In the genomic region with DNA sequence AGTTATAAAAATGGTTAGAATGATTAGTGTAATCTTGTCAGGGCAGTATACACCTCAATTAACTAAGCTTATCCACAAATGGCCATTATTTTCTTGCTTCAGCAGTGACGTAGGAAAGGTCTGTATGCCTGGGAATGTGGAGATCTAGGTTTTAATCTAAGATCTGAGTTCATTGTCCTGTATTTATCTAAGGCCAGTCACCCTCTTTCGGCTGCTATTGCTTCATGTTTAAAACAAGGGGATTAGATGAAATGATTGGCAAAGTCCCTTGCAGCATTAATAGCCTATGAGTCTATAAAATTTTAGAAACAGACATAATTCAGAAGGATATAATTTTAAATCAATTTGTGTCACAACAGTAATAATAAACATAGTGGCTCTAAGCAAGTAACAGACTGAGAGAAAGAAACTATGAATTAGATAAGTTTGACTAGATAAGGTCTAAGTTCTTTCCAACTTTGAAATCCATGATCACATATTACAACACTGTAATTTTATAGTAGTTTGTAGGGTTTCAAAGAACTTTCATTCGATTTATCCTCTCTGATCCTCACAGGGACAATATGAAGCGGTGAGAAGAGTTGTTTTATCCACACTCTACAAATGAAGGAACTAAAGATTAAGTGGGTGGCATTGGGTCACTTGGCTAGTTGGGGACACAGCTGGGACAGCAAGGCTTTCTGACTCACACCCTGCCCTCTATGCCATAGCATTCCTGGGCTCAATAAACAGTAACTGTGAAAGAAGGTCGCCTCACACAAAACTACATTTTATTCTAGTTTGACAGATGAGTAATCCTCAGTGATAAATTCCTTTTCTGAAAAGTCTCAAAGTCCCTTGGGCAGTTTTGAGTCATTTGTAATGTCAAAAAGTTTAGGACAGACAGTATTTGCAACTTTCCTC, we compare ENCODE assay signal across 10 cellular contexts.
DNase-seq lines count a peak whose midpoint lies in the region; ATAC-seq and TF ChIP-seq lines count a peak whose summit lies in the region.
"Had no signal": no experiment of that assay in that cellular context is flagged by ENCODE, and none has a peak within 500 bp of the region (broad histone marks: within the 10 kb centered on the region; RNA-seq: fewer than 3 reads in every experiment).

No MANE protein-coding gene starts in this region.

- no peak overlapping the region for H3K4ac ChIP-seq in IMR-90 (ENCODE audit: low read depth, low read length)

- H3K18ac ChIP-seq in IMR-90 (ENCODE audit: low read depth, low read length): no peak overlapping the region

- no peak overlapping the region for H2BK20ac ChIP-seq in IMR-90 (ENCODE audit: low read depth, low read length)

- POLR2A ChIA-PET in IMR-90 (lab: Charles Lee; ENCODE audit: unreplicated experiment): no interaction called here

- no peaks in the 10 kb centered on the region for H4K20me1 ChIP-seq in IMR-90 (ENCODE audit: insufficient read depth, low read length)
- no peaks in the 10 kb centered on the region for H4K20me1 ChIP-seq in Karpas-422 (ENCODE audit: insufficient read depth, low read depth, low read length)

- no peak overlapping the region for H2AFZ ChIP-seq in IMR-90 (replicated peaks; ENCODE audit: low read length, poor library complexity)
- H2AFZ ChIP-seq in Karpas-422 (ENCODE audit: low read length): no peak overlapping the region

- CTCF ChIA-PET in IMR-90 (lab: Yijun Ruan, JAX): no interaction called here

- H2BK120ac ChIP-seq in IMR-90 (ENCODE audit: low read depth, low read length): no peak overlapping the region

- intact Hi-C loops in IMR-90 (cut with micrococcal nuclease) (loop anchor here (2.0 kb wide), 1 partner anchor 38 kb away; no protein-coding TSS in a partner anchor), colonic mucosa (cut with DNase I) (no loop called here)

- no peaks in the 10 kb centered on the region for H3K9me1 ChIP-seq in IMR-90 (ENCODE audit: insufficient read depth, low read length)

- ATAC-seq in IMR-90 (ENCODE audit: low read depth): peak; percentile 32; the same call in 1 of the 2 replicates
- no peak for ATAC-seq in HG02623 (IDR thresholded peaks at IDR 0.05; ENCODE audit: unreplicated experiment)
- no peak for ATAC-seq in HG03460 (IDR thresholded peaks at IDR 0.05; ENCODE audit: unreplicated experiment)

- H2AK9ac ChIP-seq in IMR-90 (replicated peaks; ENCODE audit: low read depth, low read length, poor library complexity): no peak overlapping the region

- no peak overlapping the region for H4K91ac ChIP-seq in IMR-90 (ENCODE audit: insufficient read depth, low read depth, low read length)

- no peak overlapping the region for H2AK5ac ChIP-seq in IMR-90 (ENCODE audit: low read depth, low read length)

- no peaks in the 10 kb centered on the region for H3K79me1 ChIP-seq in IMR-90 (ENCODE audit: low read depth in 1 of 2, low read length in 2 of 2)

- H3K4me3 ChIP-seq in IMR-90 (ENCODE audit: insufficient read depth, low read depth, low read length) (no peak overlapping the region), Karpas-422 (ENCODE audit: low read length) (no peak overlapping the region), colonic mucosa (no peak overlapping the region)

- peaks cover 4% of the 10 kb centered on the region; the same call in 1 of the 2 replicates for H3K4me1 ChIP-seq in IMR-90 (ENCODE audit: control insufficient read depth, insufficient read depth, low read length)
- no peaks in the 10 kb centered on the region for H3K4me1 ChIP-seq in Karpas-422 (ENCODE audit: low read length)
- H3K4me1 ChIP-seq in colonic mucosa: no peaks in the 10 kb centered on the region

- H4K8ac ChIP-seq in IMR-90 (ENCODE audit: low read depth in 2 of 2, low read length in 2 of 2): no peak overlapping the region

- H3K4me2 ChIP-seq in IMR-90 (ENCODE audit: low read depth, low read length) (no peak overlapping the region), Karpas-422 (ENCODE audit: low read depth, low read length, poor library complexity, severe bottlenecking) (no peak overlapping the region)

- BruUV-seq in IMR-90 (replicated peaks; lab: Mats Ljungman, UMichigan): no TSS peak

- peak; percentile 69 for DNase-seq in EL
- DNase-seq in IMR-90: peak; percentile 29
- DNase-seq in chondrocyte (ENCODE audit: low spot score): no peak
- DNase-seq in Karpas-422: no peak
- DNase-seq in colonic mucosa: no peak
- DNase-seq: activated naive CD4-positive, alpha-beta T cell treated with anti-CD3 and anti-CD28 coated beads, Interleukin-2, amount 50 U/mL, for 16 hours; GF-D8 had no signal

- no peaks in the 10 kb centered on the region for H3K36me3 ChIP-seq in IMR-90 (ENCODE audit: control insufficient read depth, insufficient read depth, low read length)
- H3K36me3 ChIP-seq in Karpas-422 (ENCODE audit: insufficient read depth, low read length): no peaks in the 10 kb centered on the region
- H3K36me3 ChIP-seq in colonic mucosa: no peaks in the 10 kb centered on the region

- peak overlapping the region; percentile 93 for H3K27ac Mint-ChIP-seq in chondrocyte (ENCODE audit: unreplicated experiment)
- peak overlapping the region in 2 of 3 experiments; percentile 18 to 62 for H3K27ac Mint-ChIP-seq in nephron

- no peak overlapping the region for H3K27ac ChIP-seq in IMR-90 (ENCODE audit: insufficient read depth, low read length)
- H3K27ac ChIP-seq in Karpas-422 (ENCODE audit: low read length): no peak overlapping the region
- H3K27ac ChIP-seq in colonic mucosa: no peak overlapping the region

- dilution Hi-C loops in IMR-90 (cut with HindIII; ENCODE audit: low sequenced_read_pairs, unreplicated experiment): no loop called here

- no peak overlapping the region for H3K56ac ChIP-seq in IMR-90 (ENCODE audit: extremely low read depth, insufficient read depth, low read length)

- H3K9me3 ChIP-seq in IMR-90 (ENCODE audit: control insufficient read depth, insufficient read depth, low read length) (no peaks in the 10 kb centered on the region), Karpas-422 (ENCODE audit: low read length) (no peaks in the 10 kb centered on the region), colonic mucosa (no peaks in the 10 kb centered on the region)

- H3K9me3 Mint-ChIP-seq in chondrocyte (ENCODE audit: low read depth) (no peaks in the 10 kb centered on the region), nephron (no peaks in the 10 kb centered on the region)

- TF ChIP-seq RAD21 in IMR-90 (IDR thresholded peaks at IDR 0.05; ENCODE audit: low read length): no peak

- no peak overlapping the region for H3K14ac ChIP-seq in IMR-90 (replicated peaks; ENCODE audit: low read depth, low read length)

- TF ChIP-seq POLR2A in IMR-90 (IDR thresholded peaks at IDR 0.05; ENCODE audit: low read depth, low read length): no peak

- no peaks in the 10 kb centered on the region for H3K79me2 ChIP-seq in Karpas-422 (ENCODE audit: low read length)

- peaks cover 21% of the 10 kb centered on the region for H3K4me1 Mint-ChIP-seq in chondrocyte (ENCODE audit: low read depth)
- peaks cover 12% of the 10 kb centered on the region for H3K4me1 Mint-ChIP-seq in nephron

- H3K36me3 Mint-ChIP-seq in chondrocyte (ENCODE audit: low read depth) (no peaks in the 10 kb centered on the region), nephron (ENCODE audit: low read depth) (no peaks in the 10 kb centered on the region)

- H3K27me3 ChIP-seq in IMR-90 (ENCODE audit: control insufficient read depth, insufficient read depth, low read length) (no peaks in the 10 kb centered on the region), Karpas-422 (ENCODE audit: low read length) (no peaks in the 10 kb centered on the region), colonic mucosa (no peaks in the 10 kb centered on the region)

- no peak overlapping the region for H4K5ac ChIP-seq in IMR-90 (ENCODE audit: low read depth, low read length)

- no CpG with 5 or more reads among the region's 5 CpGs for WGBS in IMR-90 (ENCODE audit: extremely low coverage in 2 of 2, insufficient read length in 1 of 2), 2 experiments

- no peak overlapping the region for H3K9ac ChIP-seq in IMR-90 (ENCODE audit: low read depth, low read length)
- H3K9ac ChIP-seq in Karpas-422 (ENCODE audit: low read length): no peak overlapping the region
- H3K9ac ChIP-seq in colonic mucosa (ENCODE audit: low read depth in 2 of 2, low read length in 2 of 2): no peak overlapping the region

- in situ Hi-C loops in IMR-90 (cut with MboI; ENCODE audit: low sequenced_read_pairs): loop anchor here (25.0 kb wide), 1 partner anchor 495 kb away; no protein-coding TSS in a partner anchor

- H3K4me3 Mint-ChIP-seq in chondrocyte (ENCODE audit: unreplicated experiment): peak overlapping the region; percentile 50
- no peak overlapping the region for H3K4me3 Mint-ChIP-seq in nephron

- no peak overlapping the region for H2BK15ac ChIP-seq in IMR-90 (ENCODE audit: low read depth, low read length)

- no peaks in the 10 kb centered on the region for H3K9me2 ChIP-seq in Karpas-422 (replicated peaks; ENCODE audit: insufficient read depth, low read length)

- H3K23ac ChIP-seq in IMR-90 (ENCODE audit: low read depth, low read length): no peak overlapping the region

- H3K27me3 Mint-ChIP-seq in chondrocyte (ENCODE audit: low read depth) (no peaks in the 10 kb centered on the region), nephron (ENCODE audit: low read depth) (no peaks in the 10 kb centered on the region)

- TF ChIP-seq CTCF in IMR-90 (conservative IDR thresholded peaks at IDR 0.05; ENCODE audit: low read depth, low read length) (no peak), chondrocyte (IDR thresholded peaks at IDR 0.05) (no peak), nephron (IDR thresholded peaks at IDR 0.05; ENCODE audit: unreplicated experiment in 3 of 3) (no peak), colonic mucosa (IDR thresholded peaks at IDR 0.05) (no peak)

- no peak overlapping the region for H2BK5ac ChIP-seq in IMR-90 (ENCODE audit: low read depth, low read length, poor library complexity, severe bottlenecking)

TF ChIP-seq in IMR-90, 13 proteins besides CTCF, POLR2A, EP300 and RAD21:
- TF ChIP-seq CEBPB (IDR thresholded peaks at IDR 0.05; ENCODE audit: low read depth, low read length): peak; percentile 71; the same call in 1 of the 2 replicates
- no peak for TF ChIP-seq MAZ (IDR thresholded peaks at IDR 0.05; ENCODE audit: borderline replicate concordance, low read depth, low read length)
- TF ChIP-seq CHD1 (IDR thresholded peaks at IDR 0.05; ENCODE audit: low read depth, low read length): no peak

Comparison
In these comparisons a context has a peak if more than half of its experiments do, and no peak if none do; other contexts are left out.
1. DNase-seq: peak in EL (single experiment) and IMR-90 (single experiment); none in chondrocyte (single experiment), Karpas-422 (single experiment) and colonic mucosa (single experiment).